Comparison of ENCODE assay signal across 1 cellular context in genomic region chr14:75221797-75222196, GRCh38.
TF ChIP-seq lines count a peak whose summit lies in the region.

No MANE protein-coding gene starts in this region.

TF ChIP-seq in K562, 482 proteins besides CTCF, POLR2A, EP300 and RAD21 (continued from another document):
- TF ChIP-seq, protein P1, sequence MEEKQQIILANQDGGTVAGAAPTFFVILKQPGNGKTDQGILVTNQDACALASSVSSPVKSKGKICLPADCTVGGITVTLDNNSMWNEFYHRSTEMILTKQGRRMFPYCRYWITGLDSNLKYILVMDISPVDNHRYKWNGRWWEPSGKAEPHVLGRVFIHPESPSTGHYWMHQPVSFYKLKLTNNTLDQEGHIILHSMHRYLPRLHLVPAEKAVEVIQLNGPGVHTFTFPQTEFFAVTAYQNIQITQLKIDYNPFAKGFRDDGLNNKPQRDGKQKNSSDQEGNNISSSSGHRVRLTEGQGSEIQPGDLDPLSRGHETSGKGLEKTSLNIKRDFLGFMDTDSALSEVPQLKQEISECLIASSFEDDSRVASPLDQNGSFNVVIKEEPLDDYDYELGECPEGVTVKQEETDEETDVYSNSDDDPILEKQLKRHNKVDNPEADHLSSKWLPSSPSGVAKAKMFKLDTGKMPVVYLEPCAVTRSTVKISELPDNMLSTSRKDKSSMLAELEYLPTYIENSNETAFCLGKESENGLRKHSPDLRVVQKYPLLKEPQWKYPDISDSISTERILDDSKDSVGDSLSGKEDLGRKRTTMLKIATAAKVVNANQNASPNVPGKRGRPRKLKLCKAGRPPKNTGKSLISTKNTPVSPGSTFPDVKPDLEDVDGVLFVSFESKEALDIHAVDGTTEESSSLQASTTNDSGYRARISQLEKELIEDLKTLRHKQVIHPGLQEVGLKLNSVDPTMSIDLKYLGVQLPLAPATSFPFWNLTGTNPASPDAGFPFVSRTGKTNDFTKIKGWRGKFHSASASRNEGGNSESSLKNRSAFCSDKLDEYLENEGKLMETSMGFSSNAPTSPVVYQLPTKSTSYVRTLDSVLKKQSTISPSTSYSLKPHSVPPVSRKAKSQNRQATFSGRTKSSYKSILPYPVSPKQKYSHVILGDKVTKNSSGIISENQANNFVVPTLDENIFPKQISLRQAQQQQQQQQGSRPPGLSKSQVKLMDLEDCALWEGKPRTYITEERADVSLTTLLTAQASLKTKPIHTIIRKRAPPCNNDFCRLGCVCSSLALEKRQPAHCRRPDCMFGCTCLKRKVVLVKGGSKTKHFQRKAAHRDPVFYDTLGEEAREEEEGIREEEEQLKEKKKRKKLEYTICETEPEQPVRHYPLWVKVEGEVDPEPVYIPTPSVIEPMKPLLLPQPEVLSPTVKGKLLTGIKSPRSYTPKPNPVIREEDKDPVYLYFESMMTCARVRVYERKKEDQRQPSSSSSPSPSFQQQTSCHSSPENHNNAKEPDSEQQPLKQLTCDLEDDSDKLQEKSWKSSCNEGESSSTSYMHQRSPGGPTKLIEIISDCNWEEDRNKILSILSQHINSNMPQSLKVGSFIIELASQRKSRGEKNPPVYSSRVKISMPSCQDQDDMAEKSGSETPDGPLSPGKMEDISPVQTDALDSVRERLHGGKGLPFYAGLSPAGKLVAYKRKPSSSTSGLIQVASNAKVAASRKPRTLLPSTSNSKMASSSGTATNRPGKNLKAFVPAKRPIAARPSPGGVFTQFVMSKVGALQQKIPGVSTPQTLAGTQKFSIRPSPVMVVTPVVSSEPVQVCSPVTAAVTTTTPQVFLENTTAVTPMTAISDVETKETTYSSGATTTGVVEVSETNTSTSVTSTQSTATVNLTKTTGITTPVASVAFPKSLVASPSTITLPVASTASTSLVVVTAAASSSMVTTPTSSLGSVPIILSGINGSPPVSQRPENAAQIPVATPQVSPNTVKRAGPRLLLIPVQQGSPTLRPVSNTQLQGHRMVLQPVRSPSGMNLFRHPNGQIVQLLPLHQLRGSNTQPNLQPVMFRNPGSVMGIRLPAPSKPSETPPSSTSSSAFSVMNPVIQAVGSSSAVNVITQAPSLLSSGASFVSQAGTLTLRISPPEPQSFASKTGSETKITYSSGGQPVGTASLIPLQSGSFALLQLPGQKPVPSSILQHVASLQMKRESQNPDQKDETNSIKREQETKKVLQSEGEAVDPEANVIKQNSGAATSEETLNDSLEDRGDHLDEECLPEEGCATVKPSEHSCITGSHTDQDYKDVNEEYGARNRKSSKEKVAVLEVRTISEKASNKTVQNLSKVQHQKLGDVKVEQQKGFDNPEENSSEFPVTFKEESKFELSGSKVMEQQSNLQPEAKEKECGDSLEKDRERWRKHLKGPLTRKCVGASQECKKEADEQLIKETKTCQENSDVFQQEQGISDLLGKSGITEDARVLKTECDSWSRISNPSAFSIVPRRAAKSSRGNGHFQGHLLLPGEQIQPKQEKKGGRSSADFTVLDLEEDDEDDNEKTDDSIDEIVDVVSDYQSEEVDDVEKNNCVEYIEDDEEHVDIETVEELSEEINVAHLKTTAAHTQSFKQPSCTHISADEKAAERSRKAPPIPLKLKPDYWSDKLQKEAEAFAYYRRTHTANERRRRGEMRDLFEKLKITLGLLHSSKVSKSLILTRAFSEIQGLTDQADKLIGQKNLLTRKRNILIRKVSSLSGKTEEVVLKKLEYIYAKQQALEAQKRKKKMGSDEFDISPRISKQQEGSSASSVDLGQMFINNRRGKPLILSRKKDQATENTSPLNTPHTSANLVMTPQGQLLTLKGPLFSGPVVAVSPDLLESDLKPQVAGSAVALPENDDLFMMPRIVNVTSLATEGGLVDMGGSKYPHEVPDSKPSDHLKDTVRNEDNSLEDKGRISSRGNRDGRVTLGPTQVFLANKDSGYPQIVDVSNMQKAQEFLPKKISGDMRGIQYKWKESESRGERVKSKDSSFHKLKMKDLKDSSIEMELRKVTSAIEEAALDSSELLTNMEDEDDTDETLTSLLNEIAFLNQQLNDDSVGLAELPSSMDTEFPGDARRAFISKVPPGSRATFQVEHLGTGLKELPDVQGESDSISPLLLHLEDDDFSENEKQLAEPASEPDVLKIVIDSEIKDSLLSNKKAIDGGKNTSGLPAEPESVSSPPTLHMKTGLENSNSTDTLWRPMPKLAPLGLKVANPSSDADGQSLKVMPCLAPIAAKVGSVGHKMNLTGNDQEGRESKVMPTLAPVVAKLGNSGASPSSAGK (IDR thresholded peaks at IDR 0.05), result no peak
TF ChIP-seq in K562: peak in this region for 0.
